1 cellular context compared by ENCODE assay signal in genomic region chr1:236163460-236164153, GRCh38.
TF ChIP-seq lines count a peak whose summit lies in the region.

No MANE protein-coding gene starts in this region.

TF ChIP-seq in K562, 482 proteins besides CTCF, POLR2A, EP300 and RAD21 (continued from another document):
- TF ChIP-seq ZNF445 (CRISPR knock-in tag; IDR thresholded peaks at IDR 0.05; ENCODE audit: low read depth) (peak; percentile 67; the same call in 1 of the 2 replicates), ZBTB2 (IDR thresholded peaks at IDR 0.05) (no peak), GABPB1 (CRISPR knock-in tag; IDR thresholded peaks at IDR 0.05) (no peak), OTX1 (CRISPR knock-in tag; IDR thresholded peaks at IDR 0.05) (0 out of 2 replicates have a peak, but pooled peaks have one; percentile 40), ZFP36 (IDR thresholded peaks at IDR 0.05; ENCODE audit: low read depth, low read length, partially characterized antibody) (peak; percentile 35), THRB (CRISPR knock-in tag; conservative IDR thresholded peaks at IDR 0.05) (0 out of 2 replicates have a peak, but pooled peaks have one; percentile 39), CHD2 (IDR thresholded peaks at IDR 0.05; ENCODE audit: low read depth, low read length) (no peak), STAG1 (CRISPR knock-in tag; IDR thresholded peaks at IDR 0.05; ENCODE audit: borderline replicate concordance) (no peak), ZFP1 (CRISPR knock-in tag; IDR thresholded peaks at IDR 0.05) (no peak), CBX3 (IDR thresholded peaks at IDR 0.05; ENCODE audit: borderline replicate concordance in 1 of 2, low read length in 2 of 2) (no peak), ZNF766 (CRISPR knock-in tag; conservative IDR thresholded peaks at IDR 0.05) (peak; percentile 92), ZNF280A (IDR thresholded peaks at IDR 0.05; ENCODE audit: low read depth, partially characterized antibody) (no peak), MAFK (IDR thresholded peaks at IDR 0.05; ENCODE audit: low read length) (no peak), ZNF76 (CRISPR knock-in tag; IDR thresholded peaks at IDR 0.05; ENCODE audit: borderline replicate concordance) (no peak)
- TF ChIP-seq, protein P1, sequence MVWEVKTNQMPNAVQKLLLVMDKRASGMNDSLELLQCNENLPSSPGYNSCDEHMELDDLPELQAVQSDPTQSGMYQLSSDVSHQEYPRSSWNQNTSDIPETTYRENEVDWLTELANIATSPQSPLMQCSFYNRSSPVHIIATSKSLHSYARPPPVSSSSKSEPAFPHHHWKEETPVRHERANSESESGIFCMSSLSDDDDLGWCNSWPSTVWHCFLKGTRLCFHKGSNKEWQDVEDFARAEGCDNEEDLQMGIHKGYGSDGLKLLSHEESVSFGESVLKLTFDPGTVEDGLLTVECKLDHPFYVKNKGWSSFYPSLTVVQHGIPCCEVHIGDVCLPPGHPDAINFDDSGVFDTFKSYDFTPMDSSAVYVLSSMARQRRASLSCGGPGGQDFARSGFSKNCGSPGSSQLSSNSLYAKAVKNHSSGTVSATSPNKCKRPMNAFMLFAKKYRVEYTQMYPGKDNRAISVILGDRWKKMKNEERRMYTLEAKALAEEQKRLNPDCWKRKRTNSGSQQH (CRISPR knock-in tag; IDR thresholded peaks at IDR 0.05): peak; percentile 59; the same call in 1 of the 2 replicates
- TF ChIP-seq, protein P2, sequence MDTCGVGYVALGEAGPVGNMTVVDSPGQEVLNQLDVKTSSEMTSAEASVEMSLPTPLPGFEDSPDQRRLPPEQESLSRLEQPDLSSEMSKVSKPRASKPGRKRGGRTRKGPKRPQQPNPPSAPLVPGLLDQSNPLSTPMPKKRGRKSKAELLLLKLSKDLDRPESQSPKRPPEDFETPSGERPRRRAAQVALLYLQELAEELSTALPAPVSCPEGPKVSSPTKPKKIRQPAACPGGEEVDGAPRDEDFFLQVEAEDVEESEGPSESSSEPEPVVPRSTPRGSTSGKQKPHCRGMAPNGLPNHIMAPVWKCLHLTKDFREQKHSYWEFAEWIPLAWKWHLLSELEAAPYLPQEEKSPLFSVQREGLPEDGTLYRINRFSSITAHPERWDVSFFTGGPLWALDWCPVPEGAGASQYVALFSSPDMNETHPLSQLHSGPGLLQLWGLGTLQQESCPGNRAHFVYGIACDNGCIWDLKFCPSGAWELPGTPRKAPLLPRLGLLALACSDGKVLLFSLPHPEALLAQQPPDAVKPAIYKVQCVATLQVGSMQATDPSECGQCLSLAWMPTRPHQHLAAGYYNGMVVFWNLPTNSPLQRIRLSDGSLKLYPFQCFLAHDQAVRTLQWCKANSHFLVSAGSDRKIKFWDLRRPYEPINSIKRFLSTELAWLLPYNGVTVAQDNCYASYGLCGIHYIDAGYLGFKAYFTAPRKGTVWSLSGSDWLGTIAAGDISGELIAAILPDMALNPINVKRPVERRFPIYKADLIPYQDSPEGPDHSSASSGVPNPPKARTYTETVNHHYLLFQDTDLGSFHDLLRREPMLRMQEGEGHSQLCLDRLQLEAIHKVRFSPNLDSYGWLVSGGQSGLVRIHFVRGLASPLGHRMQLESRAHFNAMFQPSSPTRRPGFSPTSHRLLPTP (IDR thresholded peaks at IDR 0.05; ENCODE audit: borderline replicate concordance, extremely low read depth, insufficient read length): no peak
